Comparison of ENCODE assay signal across 8 cellular contexts in genomic region chr19:13022111-13022858, GRCh38. TPM values are rescaled to one million over a fixed set of nuclear protein-coding genes. Genes with fewer than 3 reads are reported as not detected.
DNase-seq lines count a peak whose midpoint lies in the region; ATAC-seq and TF ChIP-seq lines count a peak whose summit lies in the region.

No MANE protein-coding gene starts in this region.

- intact Hi-C loops in posterior vena cava (cut with DNase I): loop anchor here in 1 of 2 donors (5.0 kb wide), 1 partner anchor 230 kb away; the partner anchor contains the start of gene JUNB

- TF ChIP-seq CTCF in epithelial cell of proximal tubule (conservative IDR thresholded peaks at IDR 0.05; ENCODE audit: low read depth, low read length): no peak

- peak; percentile 65 for DNase-seq in EH (ENCODE audit: low read depth)
- DNase-seq in NCI-H69 (lab: John Stamatoyannopoulos, UW): peak; percentile 61
- DNase-seq in epithelial cell of proximal tubule (ENCODE audit: low read depth): no peak
- peak; percentile 88 for DNase-seq in posterior vena cava (ENCODE audit: low spot score)
- DNase-seq in GDM1 (lab: John Stamatoyannopoulos, UW): no peak
- no peak for DNase-seq in NCI-H2196 (lab: John Stamatoyannopoulos, UW; ENCODE audit: unreplicated experiment)

- ATAC-seq in HG03342 (IDR thresholded peaks at IDR 0.05; ENCODE audit: unreplicated experiment) (no peak), GM21786 (IDR thresholded peaks at IDR 0.05; ENCODE audit: unreplicated experiment) (no peak)

- H3K4me3 ChIP-seq in epithelial cell of proximal tubule (ENCODE audit: low read depth, low read length): peak overlapping the region; percentile 61

RNA-seq across cellular contexts. Expression of gene NFIX, which starts 27.0 kb away (rescaled TPM):
- total RNA-seq in epithelial cell of proximal tubule (1.7 TPM in 1 of 2 replicates, not detected in the other), posterior vena cava (100 to 1,000 TPM; 242 to 327 TPM)

RNA-seq across cellular contexts. Expression of gene DAND5, which starts 52.9 kb away (rescaled TPM):
- total RNA-seq in epithelial cell of proximal tubule (0.06 and 0.07 TPM in 2 replicates), posterior vena cava (not detected)

Comparison
In these comparisons a context has a peak if more than half of its experiments do, and no peak if none do; other contexts are left out.
1. DNase-seq: peak in EH (single experiment), NCI-H69 (single experiment) and posterior vena cava (single experiment); none in epithelial cell of proximal tubule (single experiment), GDM1 (single experiment) and NCI-H2196 (single experiment).
2. RNA of gene NFIX, which starts 27.0 kb away (total RNA-seq): 242 to 327 TPM in posterior vena cava; 1.7 TPM in epithelial cell of proximal tubule; every median in the first group is over 10 times any median in the second.